Comparison of ENCODE assay signal across 32 cellular contexts in the genomic region with DNA sequence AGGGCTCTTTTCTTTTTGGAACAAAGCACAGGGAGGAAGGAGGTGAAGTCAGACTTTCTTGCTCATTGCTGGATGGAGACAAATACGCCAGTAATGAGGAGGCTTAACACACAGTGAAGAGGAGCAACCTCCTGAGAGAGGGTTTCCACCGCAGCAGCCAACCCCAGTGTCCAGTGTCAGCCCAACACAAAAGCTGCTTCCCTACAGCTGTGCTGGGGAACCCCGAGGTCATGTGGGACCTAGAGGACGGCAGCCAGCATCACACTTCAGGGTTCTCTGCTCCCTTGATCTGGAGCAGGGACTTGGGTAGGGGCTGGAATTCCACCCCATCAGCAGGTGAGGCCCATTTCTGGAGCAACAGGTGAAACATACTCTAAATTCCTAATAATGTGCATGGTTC. TPM values are rescaled to one million over a fixed set of nuclear protein-coding genes. Genes with fewer than 3 reads are reported as not detected.
DNase-seq lines count a peak whose midpoint lies in the region; ATAC-seq, FAIRE-seq and TF ChIP-seq lines count a peak whose summit lies in the region.
"Had no signal": no experiment of that assay in that cellular context is flagged by ENCODE, and none has a peak within 500 bp of the region (broad histone marks: within the 10 kb centered on the region; RNA-seq: fewer than 3 reads in every experiment).

No MANE protein-coding gene starts in this region.

- no peak overlapping the region for H3K27ac ChIP-seq in H1 (ENCODE audit: low read depth, low read length)
- H3K27ac ChIP-seq: body of pancreas, esophagus squamous epithelium, hepatocyte, right atrium auricular region had no signal

- FAIRE-seq in H1 (lab: Jason Lieb, UNC): no peak
- FAIRE-seq: D721Med, frontal cortex, RCC 7860, TTC549 had no signal

- H3K79me2 ChIP-seq in H1 (ENCODE audit: control insufficient read depth in 1 of 2, insufficient read depth in 2 of 2, low read length in 2 of 2): no peaks in the 10 kb centered on the region

- no peak for TF ChIP-seq EP300 in H1 (IDR thresholded peaks at IDR 0.05; ENCODE audit: borderline replicate concordance in 1 of 2, low read depth in 2 of 2, low read length in 2 of 2)

- H2BK5ac ChIP-seq in H1 (ENCODE audit: low read depth, low read length): no peak overlapping the region

- no peak overlapping the region for H3K4ac ChIP-seq in H1 (replicated peaks; ENCODE audit: insufficient read length, low read depth, low read length)

- no peak overlapping the region for H3K4me2 ChIP-seq in H1 (ENCODE audit: insufficient read depth in 1 of 2, low read depth in 2 of 2, low read length in 2 of 2)
- H3K4me2 ChIP-seq: hepatocyte had no signal

- peak overlapping the region; percentile 83; the same call in 1 of the 2 replicates for H2BK15ac ChIP-seq in H1 (ENCODE audit: low read length)

- no peak overlapping the region for H2BK12ac ChIP-seq in H1 (ENCODE audit: low read depth, low read length)

- peak overlapping the region; percentile 86 for H3K27ac Mint-ChIP-seq in stimulated activated memory B cell treated with anti-CD40 and anti-IgM and Interleukin-4, amounts not matched to agents 10 μg/mL and 1 μg/mL and 100 μg/mL, for 72 hours
- no peak overlapping the region for H3K27ac Mint-ChIP-seq in activated CD8-positive, alpha-beta memory T cell treated with anti-CD3 and anti-CD28 coated beads, Interleukin-2, amount 10 ng/mL, durations not matched to agents 7 days and 5 days
- H3K27ac Mint-ChIP-seq: CD4-positive, CD25-positive, alpha-beta regulatory T cell; naive thymus-derived CD8-positive, alpha-beta T cell had no signal

- TF ChIP-seq POLR2A in GM18505 (IDR thresholded peaks at IDR 0.05; ENCODE audit: borderline replicate concordance, extremely low read depth, insufficient read depth, insufficient read length): peak; percentile 45
- TF ChIP-seq POLR2A in H1 (IDR thresholded peaks at IDR 0.05; ENCODE audit: control extremely low read depth in 1 of 2, low read depth in 2 of 2, low read length in 2 of 2): no peak

- H3K79me1 ChIP-seq in H1 (ENCODE audit: low read depth, low read length): no peaks in the 10 kb centered on the region

- no peak for TF ChIP-seq RAD21 in H1 (IDR thresholded peaks at IDR 0.05 in 1 of 2, conservative IDR thresholded peaks at IDR 0.05 in 1 of 2; ENCODE audit: low read depth in 2 of 2, low read length in 2 of 2)

- H3K4me1 ChIP-seq in H1 (replicated peaks in 1 of 4; ENCODE audit: control insufficient read depth in 3 of 4, insufficient read depth in 4 of 4, low read length in 3 of 4): peaks cover 0 to 4% (median 0%) of the 10 kb centered on the region in 4 experiments; a peak in 2 of 7 replicates

- H3K9me3 ChIP-seq in H1 (ENCODE audit: insufficient read depth in 2 of 2, low read depth in 1 of 2, low read length in 1 of 2): no peaks in the 10 kb centered on the region
- H3K9me3 ChIP-seq: body of pancreas, esophagus squamous epithelium, right atrium auricular region, spleen had no signal

- H3K9me3 Mint-ChIP-seq in stimulated activated memory B cell treated with anti-CD40 and anti-IgM and Interleukin-4, amounts not matched to agents 10 μg/mL and 1 μg/mL and 100 μg/mL, for 72 hours: no peaks in the 10 kb centered on the region
- no peaks in the 10 kb centered on the region for H3K9me3 Mint-ChIP-seq in activated CD8-positive, alpha-beta memory T cell treated with anti-CD3 and anti-CD28 coated beads, Interleukin-2, amount 10 ng/mL, durations not matched to agents 7 days and 5 days (ENCODE audit: low read depth)
- H3K9me3 Mint-ChIP-seq: naive thymus-derived CD8-positive, alpha-beta T cell had no signal

- H4K91ac ChIP-seq in H1 (replicated peaks; ENCODE audit: insufficient read length, low read length): no peak overlapping the region

- H3K27me3 ChIP-seq in H1 (replicated peaks in 1 of 4; ENCODE audit: control insufficient read depth in 3 of 4, extremely low read depth in 1 of 4, insufficient read depth in 3 of 4, low read length in 3 of 4): no peaks in the 10 kb centered on the region
- H3K27me3 ChIP-seq: body of pancreas, esophagus squamous epithelium, hepatocyte, right atrium auricular region, spleen had no signal

- H3K36me3 ChIP-seq in H1 (ENCODE audit: control insufficient read depth in 2 of 4, insufficient read depth in 4 of 4, low read length in 3 of 4): no peaks in the 10 kb centered on the region
- H3K36me3 ChIP-seq: esophagus squamous epithelium, right atrium auricular region had no signal

- H3K23ac ChIP-seq in H1 (ENCODE audit: insufficient read length): no peak overlapping the region

- peaks cover 95% of the 10 kb centered on the region for H3K4me1 Mint-ChIP-seq in stimulated activated memory B cell treated with anti-CD40 and anti-IgM and Interleukin-4, amounts not matched to agents 10 μg/mL and 1 μg/mL and 100 μg/mL, for 72 hours
- no peaks in the 10 kb centered on the region for H3K4me1 Mint-ChIP-seq in activated CD8-positive, alpha-beta memory T cell treated with anti-CD3 and anti-CD28 coated beads, Interleukin-2, amount 10 ng/mL, durations not matched to agents 7 days and 5 days
- H3K4me1 Mint-ChIP-seq: CD4-positive, CD25-positive, alpha-beta regulatory T cell had no signal

- no peak overlapping the region for H3K14ac ChIP-seq in H1 (ENCODE audit: insufficient read length)

- no peak overlapping the region for H2BK120ac ChIP-seq in H1 (replicated peaks; ENCODE audit: low read depth, low read length)

- CTCF ChIA-PET in H1 (lab: Charles Lee; ENCODE audit: partially characterized antibody): interaction anchor here (1.8 to 2.5 kb wide), 3 partner anchors 29 to 247 kb away, joined by 5 to 13 read pairs (median 6); no protein-coding TSS in a partner anchor
- CTCF ChIA-PET in activated CD8-positive, alpha-beta memory T cell treated with anti-CD3 and anti-CD28 coated beads, Interleukin-2, amount 10 ng/mL, durations not matched to agents 7 days and 5 days (lab: Charles Lee): no interaction called here

- ATAC-seq in GM18505 (IDR thresholded peaks at IDR 0.05; ENCODE audit: unreplicated experiment) (no peak), HG02798 (IDR thresholded peaks at IDR 0.05; ENCODE audit: poor library complexity, unreplicated experiment) (peak; percentile 47), HG03520 (IDR thresholded peaks at IDR 0.05; ENCODE audit: unreplicated experiment) (no peak)
- peak; percentile 68 for ATAC-seq in stimulated activated memory B cell treated with anti-CD40 and anti-IgM and Interleukin-4, amounts not matched to agents 10 μg/mL and 1 μg/mL and 100 μg/mL, for 72 hours
- no peak for ATAC-seq in activated CD8-positive, alpha-beta memory T cell treated with anti-CD3 and anti-CD28 coated beads, Interleukin-2, amount 10 ng/mL, durations not matched to agents 7 days and 5 days
- ATAC-seq: body of pancreas; naive thymus-derived CD8-positive, alpha-beta T cell; stimulated activated naive CD8-positive, alpha-beta T cell treated with anti-CD3 and anti-CD28 coated beads, Interleukin-15, Interleukin-2, amounts not matched to agents 100 U/mL and 50 U/mL, for 24 hours had no signal

- H2AK5ac ChIP-seq in H1 (ENCODE audit: low read depth, low read length): no peak overlapping the region

- peak overlapping the region; percentile 60 for H2AFZ ChIP-seq in H1 (ENCODE audit: low read length)
- H2AFZ ChIP-seq: hepatocyte had no signal

- no peak overlapping the region for H4K5ac ChIP-seq in H1 (ENCODE audit: insufficient read length, low read depth, low read length)

- POLR2A ChIA-PET in H1 (lab: Charles Lee; ENCODE audit: partially characterized antibody): interaction anchor here (1.5 kb wide), 1 partner anchor 12 kb away, joined by 4 read pairs; no protein-coding TSS in a partner anchor

- no peak overlapping the region for H4K8ac ChIP-seq in H1 (ENCODE audit: extremely low read depth, insufficient read depth, low read length)

- no peak overlapping the region for H3K18ac ChIP-seq in H1 (ENCODE audit: extremely low read depth, low read length)

- H3K36me3 Mint-ChIP-seq in stimulated activated memory B cell treated with anti-CD40 and anti-IgM and Interleukin-4, amounts not matched to agents 10 μg/mL and 1 μg/mL and 100 μg/mL, for 72 hours: peaks cover 65% of the 10 kb centered on the region
- H3K36me3 Mint-ChIP-seq in activated CD8-positive, alpha-beta memory T cell treated with anti-CD3 and anti-CD28 coated beads, Interleukin-2, amount 10 ng/mL, durations not matched to agents 7 days and 5 days: no peaks in the 10 kb centered on the region
- H3K36me3 Mint-ChIP-seq: CD4-positive, CD25-positive, alpha-beta regulatory T cell; naive thymus-derived CD8-positive, alpha-beta T cell had no signal

- no peaks in the 10 kb centered on the region for H4K20me1 ChIP-seq in H1 (replicated peaks in 1 of 2; ENCODE audit: control insufficient read depth in 1 of 2, insufficient read depth in 2 of 2, low read length in 2 of 2)

- in situ Hi-C loops in GM13976 (cut with MboI; ENCODE audit: low sequenced_read_pairs, unreplicated experiment): no loop called here

- no peaks in the 10 kb centered on the region; the same call in 1 of the 2 replicates for H3K23me2 ChIP-seq in H1 (ENCODE audit: low read depth, low read length)

- peak overlapping the region; percentile 67 for H3K4me3 Mint-ChIP-seq in stimulated activated memory B cell treated with anti-CD40 and anti-IgM and Interleukin-4, amounts not matched to agents 10 μg/mL and 1 μg/mL and 100 μg/mL, for 72 hours
- no peak overlapping the region for H3K4me3 Mint-ChIP-seq in activated CD8-positive, alpha-beta memory T cell treated with anti-CD3 and anti-CD28 coated beads, Interleukin-2, amount 10 ng/mL, durations not matched to agents 7 days and 5 days
- H3K4me3 Mint-ChIP-seq: CD4-positive, CD25-positive, alpha-beta regulatory T cell had no signal

- WGBS in H1 (ENCODE audit: extremely low coverage in 1 of 2, insufficient coverage in 1 of 2, insufficient read length in 1 of 2, insufficient replicate concordance in 2 of 2, low coverage in 1 of 2, low lambda C conversion rate in 2 of 2, missing lambda C conversion rate in 1 of 2), 2 experiments: 88% methylated on average over 4 of the region's 4 CpGs; no CpG with 5 or more reads in 1 of the 2 experiments

- no peak overlapping the region for H2BK20ac ChIP-seq in H1 (ENCODE audit: low read length)

- no peak overlapping the region for H3K9ac ChIP-seq in H1 (replicated peaks in 1 of 4; ENCODE audit: extremely low read depth in 1 of 4, low read depth in 3 of 4, low read length in 3 of 4)

- H3K27me3 Mint-ChIP-seq in stimulated activated memory B cell treated with anti-CD40 and anti-IgM and Interleukin-4, amounts not matched to agents 10 μg/mL and 1 μg/mL and 100 μg/mL, for 72 hours: no peaks in the 10 kb centered on the region
- H3K27me3 Mint-ChIP-seq in activated CD8-positive, alpha-beta memory T cell treated with anti-CD3 and anti-CD28 coated beads, Interleukin-2, amount 10 ng/mL, durations not matched to agents 7 days and 5 days: peaks cover 37% of the 10 kb centered on the region

- no peak for DNase-seq in H1 (ENCODE audit: low read depth in 1 of 2, low spot score in 2 of 2)
- DNase-seq in activated CD8-positive, alpha-beta memory T cell treated with anti-CD3 and anti-CD28 coated beads, Interleukin-2, amount 10 ng/mL, durations not matched to agents 7 days and 5 days: no peak
- DNase-seq in GM13976 (ENCODE audit: low spot score): no peak
- no peak for DNase-seq in NCI-H345 (lab: John Stamatoyannopoulos, UW)
- DNase-seq: activated gamma-delta T cell treated with Interleukin-2 at 50 U/mL for 16 hours; activated T-cell treated with anti-CD3 and anti-CD28 coated beads, Interleukin-2, amount 50 U/mL, for 1 hour; body of pancreas; CD4-positive, CD25-positive, alpha-beta regulatory T cell; cerebellar nuclear complex; esophagus squamous epithelium; MV-4-11; naive thymus-derived CD8-positive, alpha-beta T cell; NCI-H146; NCI-H510A treated with DMSO at 0.1 percent for 48 hours; spleen; stimulated activated CD4-positive, alpha-beta T cell treated with anti-CD3 and anti-CD28 coated beads, Interleukin-4, amount 100 ng/mL, for 1 hour; stimulated activated naive CD8-positive, alpha-beta T cell treated with anti-CD3 and anti-CD28 coated beads, Interleukin-15, Interleukin-2, amounts not matched to agents 100 U/mL and 50 U/mL, for 24 hours; T-helper 1 cell had no signal

- TF ChIP-seq CTCF in H1 (IDR thresholded peaks at IDR 0.05; ENCODE audit: control extremely low read depth in 1 of 3, insufficient read depth in 1 of 3, low read depth in 1 of 3, low read length in 3 of 3): no peak
- TF ChIP-seq CTCF in GM13976 (IDR thresholded peaks at IDR 0.05; ENCODE audit: borderline replicate concordance, control extremely low read depth, extremely low read depth, insufficient read depth, missing control alignments): no peak

- no peak overlapping the region for H3K4me3 ChIP-seq in H1 (ENCODE audit: extremely low read depth in 1 of 4, insufficient read depth in 2 of 4, low read depth in 3 of 4, low read length in 4 of 4)
- H3K4me3 ChIP-seq: body of pancreas, esophagus squamous epithelium, hepatocyte, right atrium auricular region, spleen had no signal

- no peak overlapping the region for H3K56ac ChIP-seq in H1 (replicated peaks; ENCODE audit: insufficient read length, low read depth, low read length)

RNA-seq across cellular contexts. Expression of a gene that starts 7.7 kb away (rescaled TPM):
- total RNA-seq in H1 (2021; fragmentation: NEBNext Ultra II Directional; extraction: Animal tissue kit (Norgen Biotek cat#: 25700)): not detected in 2 replicates
- not detected in 2 replicates for polyA plus RNA-seq in H1 (2011; rRNA removed)
- polyA plus RNA-seq in H1 (2011; cell fraction: cytosol; rRNA removed): not detected
- polyA plus RNA-seq in H1 (2011; cell fraction: nucleus; rRNA removed): not detected
- not detected in 4 replicates for polyA plus RNA-seq in H1 (2012, experiment 1 of 2)
- polyA plus RNA-seq in H1 (2012, experiment 2 of 2): not detected
- 0.04 TPM for polyA plus RNA-seq in H1 (2013, experiment 1 of 2)
- polyA plus RNA-seq in H1 (2013, experiment 2 of 2): 0.07 TPM
- not detected in 2 replicates for polyA minus RNA-seq in H1 (2011; rRNA and poly(A)+ RNA removed)
- not detected for polyA minus RNA-seq in H1 (2011; cell fraction: cytosol; rRNA and poly(A)+ RNA removed)
- polyA minus RNA-seq in H1 (2011; cell fraction: nucleus; rRNA and poly(A)+ RNA removed): not detected
- total RNA-seq in activated CD8-positive, alpha-beta memory T cell treated with anti-CD3 and anti-CD28 coated beads, Interleukin-2, amount 10 ng/mL, durations not matched to agents 7 days and 5 days: not detected
- total RNA-seq: osteocyte had no signal
- polyA plus RNA-seq: AG04450 had no signal

RNA-seq across cellular contexts. Expression of a gene that starts 40.5 kb away (rescaled TPM):
- not detected in 2 replicates for total RNA-seq in H1 (2021; fragmentation: NEBNext Ultra II Directional; extraction: Animal tissue kit (Norgen Biotek cat#: 25700))
- polyA plus RNA-seq in H1 (2011; rRNA removed): not detected in 2 replicates
- polyA plus RNA-seq in H1 (2011; cell fraction: cytosol; rRNA removed): not detected
- polyA plus RNA-seq in H1 (2011; cell fraction: nucleus; rRNA removed): not detected
- not detected in 4 replicates for polyA plus RNA-seq in H1 (2012, experiment 1 of 2)
- polyA plus RNA-seq in H1 (2012, experiment 2 of 2): not detected
- 0.04 TPM for polyA plus RNA-seq in H1 (2013, experiment 1 of 2)
- 0.06 TPM for polyA plus RNA-seq in H1 (2013, experiment 2 of 2)
- not detected in 2 replicates for polyA minus RNA-seq in H1 (2011; rRNA and poly(A)+ RNA removed)
- polyA minus RNA-seq in H1 (2011; cell fraction: cytosol; rRNA and poly(A)+ RNA removed): not detected
- not detected for polyA minus RNA-seq in H1 (2011; cell fraction: nucleus; rRNA and poly(A)+ RNA removed)
- total RNA-seq in activated CD8-positive, alpha-beta memory T cell treated with anti-CD3 and anti-CD28 coated beads, Interleukin-2, amount 10 ng/mL, durations not matched to agents 7 days and 5 days: not detected
- total RNA-seq: body of pancreas; CD4-positive, CD25-positive, alpha-beta regulatory T cell; esophagus squamous epithelium; frontal cortex; hepatocyte; mesenteric fat pad; naive thymus-derived CD8-positive, alpha-beta T cell; osteocyte; right atrium auricular region had no signal
- polyA plus RNA-seq: adipose tissue; AG04450; naive thymus-derived CD8-positive, alpha-beta T cell had no signal

Comparison
In these comparisons a context has a peak if more than half of its experiments do, and no peak if none do; other contexts are left out.
1. ATAC-seq: peak in HG02798 (single experiment) and stimulated activated memory B cell treated with anti-CD40 and anti-IgM and Interleukin-4, amounts not matched to agents 10 μg/mL and 1 μg/mL and 100 μg/mL, for 72 hours (single experiment); none in GM18505 (single experiment), activated CD8-positive, alpha-beta memory T cell treated with anti-CD3 and anti-CD28 coated beads, Interleukin-2, amount 10 ng/mL, durations not matched to agents 7 days and 5 days (single experiment) and HG03520 (single experiment).